27 cellular contexts compared by ENCODE assay signal in genomic region chr3:62686916-62687315, GRCh38.
DNase-seq lines count a peak whose midpoint lies in the region; ATAC-seq, FAIRE-seq and TF ChIP-seq lines count a peak whose summit lies in the region.
"Had no signal": no experiment of that assay in that cellular context is flagged by ENCODE, and none has a peak within 500 bp of the region (broad histone marks: within the 10 kb centered on the region; RNA-seq: fewer than 3 reads in every experiment).

No MANE protein-coding gene starts in this region.

- no peaks in the 10 kb centered on the region for H3K9me3 Mint-ChIP-seq in Caco-2 (ENCODE audit: unreplicated experiment)
- H3K9me3 Mint-ChIP-seq: activated CD4-positive, alpha-beta T cell treated with anti-CD3 and anti-CD28 coated beads, Interleukin-2, amount 10 ng/mL, durations not matched to agents 7 days and 5 days; activated T-helper 1 cell treated with anti-CD3 and anti-CD28 coated beads, Interleukin-12 subunit alpha, Interleukin-12 subunit beta, Interleukin-2, Interleukin-4 antibody, amounts not matched to agents 30 ng/mL and 10 ng/mL and 1 ng/mL, durations not matched to agents 14 hours and 24 hours and 36 hours; memory B cell had no signal

- peak overlapping the region; percentile 57 for H3K9ac ChIP-seq in skeletal muscle satellite cell (ENCODE audit: low read depth, low read length)

- H3K4me3 Mint-ChIP-seq in Caco-2 (ENCODE audit: unreplicated experiment) = no peak overlapping the region
- H3K4me3 Mint-ChIP-seq: activated CD4-positive, alpha-beta T cell treated with anti-CD3 and anti-CD28 coated beads, Interleukin-2, amount 10 ng/mL, durations not matched to agents 7 days and 5 days; activated CD8-positive, alpha-beta memory T cell treated with anti-CD3 and anti-CD28 coated beads, Interleukin-2, amount 10 ng/mL, durations not matched to agents 7 days and 5 days; activated T-helper 1 cell treated with anti-CD3 and anti-CD28 coated beads, Interleukin-12 subunit alpha, Interleukin-12 subunit beta, Interleukin-2, Interleukin-4 antibody, amounts not matched to agents 30 ng/mL and 10 ng/mL and 1 ng/mL, durations not matched to agents 14 hours and 24 hours and 36 hours; effector memory CD8-positive, alpha-beta T cell; IgD-negative memory B cell; memory B cell had no signal

- H3K36me3 Mint-ChIP-seq in Caco-2 (ENCODE audit: insufficient read depth, unreplicated experiment) = no peaks in the 10 kb centered on the region
- H3K36me3 Mint-ChIP-seq: activated CD8-positive, alpha-beta memory T cell treated with anti-CD3 and anti-CD28 coated beads, Interleukin-2, amount 10 ng/mL, durations not matched to agents 7 days and 5 days; memory B cell had no signal

- H3K4me1 Mint-ChIP-seq in Caco-2 (ENCODE audit: low read depth, unreplicated experiment) = no peaks in the 10 kb centered on the region
- H3K4me1 Mint-ChIP-seq: activated CD4-positive, alpha-beta T cell treated with anti-CD3 and anti-CD28 coated beads, Interleukin-2, amount 10 ng/mL, durations not matched to agents 7 days and 5 days; activated CD8-positive, alpha-beta memory T cell treated with anti-CD3 and anti-CD28 coated beads, Interleukin-2, amount 10 ng/mL, durations not matched to agents 7 days and 5 days; IgD-negative memory B cell; memory B cell had no signal

- no peak for ATAC-seq in gastroesophageal sphincter
- ATAC-seq: activated CD8-positive, alpha-beta memory T cell treated with anti-CD3 and anti-CD28 coated beads, Interleukin-2, amount 10 ng/mL, durations not matched to agents 7 days and 5 days; effector memory CD8-positive, alpha-beta T cell; right cardiac atrium; SK-N-SH treated with all-trans-retinoic acid at 6 μM for 48 hours had no signal

- CTCF ChIA-PET in RWPE1 (lab: Yijun Ruan, JAX) = no interaction called here
- CTCF ChIA-PET in Caco-2 (lab: Charles Lee) = no interaction called here

- H3K4me3 ChIP-seq in skeletal muscle satellite cell (ENCODE audit: low read length) (peak overlapping the region; percentile 41), gastroesophageal sphincter (no peak overlapping the region), Caco-2 (ENCODE audit: low read depth, low read length) (no peak overlapping the region)
- H3K4me3 ChIP-seq: cardiac muscle cell, coronary artery, esophagus muscularis mucosa, stomach, transverse colon had no signal

- H3K9me3 ChIP-seq in skeletal muscle satellite cell (replicated peaks; ENCODE audit: low read length) = no peaks in the 10 kb centered on the region
- H3K9me3 ChIP-seq in gastroesophageal sphincter = no peaks in the 10 kb centered on the region
- no peaks in the 10 kb centered on the region for H3K9me3 ChIP-seq in Caco-2
- H3K9me3 ChIP-seq: esophagus muscularis mucosa, stomach, transverse colon had no signal

- POLR2A ChIA-PET in RWPE1 (lab: Yijun Ruan, JAX; ENCODE audit: low non-redundant PET) = no interaction called here
- POLR2A ChIA-PET in Caco-2 (lab: Charles Lee) = no interaction called here

- intact Hi-C loops in Caco-2 (cut with micrococcal nuclease; ENCODE audit: unreplicated experiment) = no loop called here

- no peaks in the 10 kb centered on the region for H3K27me3 ChIP-seq in skeletal muscle satellite cell (ENCODE audit: control insufficient read depth, insufficient read depth, low read length)
- H3K27me3 ChIP-seq in gastroesophageal sphincter = no peaks in the 10 kb centered on the region
- H3K27me3 ChIP-seq in Caco-2 (replicated peaks; ENCODE audit: control insufficient read depth, insufficient read depth, low read length) = no peaks in the 10 kb centered on the region
- H3K27me3 ChIP-seq: cardiac muscle cell, esophagus muscularis mucosa, stomach, transverse colon had no signal

- no TSS peak for BruUV-seq in Caco-2 (replicated peaks; lab: Mats Ljungman, UMichigan)

- H3K27ac Mint-ChIP-seq in Caco-2 (ENCODE audit: unreplicated experiment) = no peak overlapping the region
- H3K27ac Mint-ChIP-seq: activated CD4-positive, alpha-beta T cell treated with anti-CD3 and anti-CD28 coated beads, Interleukin-2, amount 10 ng/mL, durations not matched to agents 7 days and 5 days; activated CD8-positive, alpha-beta memory T cell treated with anti-CD3 and anti-CD28 coated beads, Interleukin-2, amount 10 ng/mL, durations not matched to agents 7 days and 5 days; activated T-helper 1 cell treated with anti-CD3 and anti-CD28 coated beads, Interleukin-12 subunit alpha, Interleukin-12 subunit beta, Interleukin-2, Interleukin-4 antibody, amounts not matched to agents 30 ng/mL and 10 ng/mL and 1 ng/mL, durations not matched to agents 14 hours and 24 hours and 36 hours; effector memory CD8-positive, alpha-beta T cell; IgD-negative memory B cell; memory B cell had no signal

- 39% methylated on average over 3 of the region's 3 CpGs for WGBS in gastroesophageal sphincter (ENCODE audit: low coverage in 1 of 2), 2 donors

- peak overlapping the region; percentile 58 for H3K4me2 ChIP-seq in skeletal muscle satellite cell (ENCODE audit: low read length)

- H3K27ac ChIP-seq in RWPE1 (peak overlapping the region; percentile 91), gastroesophageal sphincter (no peak overlapping the region)
- H3K27ac ChIP-seq: cardiac muscle cell, coronary artery, stomach, transverse colon had no signal

- no peak for TF ChIP-seq POLR2A in gastroesophageal sphincter (IDR thresholded peaks at IDR 0.05)

- peaks cover 33% of the 10 kb centered on the region for H3K4me1 ChIP-seq in skeletal muscle satellite cell (ENCODE audit: control insufficient read depth, insufficient read depth, low read length)
- H3K4me1 ChIP-seq in gastroesophageal sphincter = no peaks in the 10 kb centered on the region
- no peaks in the 10 kb centered on the region for H3K4me1 ChIP-seq in Caco-2
- H3K4me1 ChIP-seq: transverse colon had no signal

- peak; percentile 91 for FAIRE-seq in islet of Langerhans (lab: Jason Lieb, UNC)

- no peak for TF ChIP-seq EP300 in gastroesophageal sphincter (IDR thresholded peaks at IDR 0.05)

- peak; percentile 81 for DNase-seq in NCI-H1694 treated with DMSO at 0.1 percent for 48 hours (lab: John Stamatoyannopoulos, UW)
- DNase-seq in RWPE1 (ENCODE audit: low spot score) = no peak
- no peak for DNase-seq in COLO829 (ENCODE audit: low spot score)
- DNase-seq in Caco-2 = no peak
- DNase-seq: activated CD4-positive, alpha-beta T cell treated with anti-CD3 and anti-CD28 coated beads, Interleukin-2, amount 10 ng/mL, durations not matched to agents 7 days and 5 days; activated CD8-positive, alpha-beta memory T cell treated with anti-CD3 and anti-CD28 coated beads, Interleukin-2, amount 10 ng/mL, durations not matched to agents 7 days and 5 days; activated naive CD4-positive, alpha-beta T cell treated with anti-CD3 and anti-CD28 coated beads, Interleukin-2, amount 50 U/mL, for 16 hours; DMS153; effector memory CD8-positive, alpha-beta T cell; NCI-H1105 treated with DMSO at 0.1 percent for 48 hours; NCI-H2081; NCI-H526 treated with DMSO at 0.1 percent for 48 hours; right cardiac atrium; RPMI8226; stomach; T-helper 2 cell; transverse colon had no signal

- TF ChIP-seq CTCF in RWPE1 (conservative IDR thresholded peaks at IDR 0.05; ENCODE audit: low read depth) (no peak), gastroesophageal sphincter (IDR thresholded peaks at IDR 0.05) (no peak), Caco-2 (IDR thresholded peaks at IDR 0.05; ENCODE audit: insufficient read depth in 1 of 2, low read depth in 1 of 2, low read length in 1 of 2, severe bottlenecking in 1 of 2, unreplicated experiment in 1 of 2) (no peak)

- H3K36me3 ChIP-seq in skeletal muscle satellite cell (ENCODE audit: insufficient read depth, low read length) = no peaks in the 10 kb centered on the region
- H3K36me3 ChIP-seq in gastroesophageal sphincter = no peaks in the 10 kb centered on the region
- no peaks in the 10 kb centered on the region for H3K36me3 ChIP-seq in Caco-2 (ENCODE audit: control insufficient read depth, insufficient read depth, low read length)
- H3K36me3 ChIP-seq: cardiac muscle cell, esophagus muscularis mucosa, stomach, transverse colon had no signal

- peaks cover 12% of the 10 kb centered on the region for H3K27me3 Mint-ChIP-seq in Caco-2 (ENCODE audit: insufficient read depth, unreplicated experiment)
- H3K27me3 Mint-ChIP-seq: activated CD4-positive, alpha-beta T cell treated with anti-CD3 and anti-CD28 coated beads, Interleukin-2, amount 10 ng/mL, durations not matched to agents 7 days and 5 days; activated CD8-positive, alpha-beta memory T cell treated with anti-CD3 and anti-CD28 coated beads, Interleukin-2, amount 10 ng/mL, durations not matched to agents 7 days and 5 days; effector memory CD8-positive, alpha-beta T cell; IgD-negative memory B cell; memory B cell had no signal
